Comparison of ENCODE assay signal across 25 cellular contexts in genomic region chr10:64054392-64054791, GRCh38.
"Had no signal": no experiment of that assay in that cellular context is flagged by ENCODE, and none has a peak within 500 bp of the region (broad histone marks: within the 10 kb centered on the region; RNA-seq: fewer than 3 reads in every experiment).

No MANE protein-coding gene starts in this region.

- H3K9ac ChIP-seq: parathyroid adenoma had no signal

- H3K4me3 ChIP-seq: psoas muscle, skin epidermis, stomach, thoracic aorta, thyroid gland, tibial nerve, upper lobe of left lung, vagina had no signal

- H3K27me3 ChIP-seq: neutrophil, stomach, thyroid gland, tibial nerve, upper lobe of left lung, vagina had no signal

- ATAC-seq: naive thymus-derived CD8-positive, alpha-beta T cell; natural killer cell treated with Interleukin-12 subunit alpha and Interleukin-12 subunit beta and Interleukin-15 and Interleukin-18, amount 100 ng/mL, for 72 hours; psoas muscle; right cardiac atrium; sciatic nerve; stimulated activated effector memory CD8-positive, alpha-beta T cell treated with anti-CD3 and anti-CD28 coated beads, Interleukin-12 subunit alpha, Interleukin-12 subunit beta, amount 100 ng/mL, for 72 hours; stimulated activated naive B cell treated with anti-CD40 and anti-IgM and Interleukin-4, amounts not matched to agents 10 μg/mL and 1 μg/mL and 100 μg/mL, for 72 hours had no signal

- H3K9me3 ChIP-seq: neutrophil, psoas muscle, stomach, thoracic aorta, thyroid gland, tibial nerve, upper lobe of left lung, vagina had no signal

- H3K4me1 ChIP-seq: parathyroid adenoma, psoas muscle, stomach, thyroid gland, tibial nerve, upper lobe of left lung, vagina had no signal

- H3K79me2 ChIP-seq: parathyroid adenoma had no signal

- DNase-seq: naive thymus-derived CD8-positive, alpha-beta T cell; nephron progenitor cell; nucleus accumbens; posterior cingulate gyrus; psoas muscle; right cardiac atrium; stimulated activated CD4-positive, alpha-beta T cell treated with anti-CD3 and anti-CD28 coated beads, Interleukin-15, amount 100 ng/mL, for 24 hours; stimulated activated CD4-positive, alpha-beta T cell treated with anti-CD3 and anti-CD28 coated beads, Interleukin-2, amount 100 ng/mL, for 24 hours; stimulated activated CD4-positive, alpha-beta T cell treated with anti-CD3 and anti-CD28 coated beads, Interleukin-2, amount 100 ng/mL, for 48 hours; stimulated activated CD4-positive, alpha-beta T cell treated with anti-CD3 and anti-CD28 coated beads, Interleukin-4, amount 100 ng/mL, for 24 hours; stimulated activated naive B cell treated with anti-CD40 and anti-IgM and Interleukin-4, amounts not matched to agents 10 μg/mL and 1 μg/mL and 100 μg/mL, for 72 hours; stimulated activated naive CD4-positive, alpha-beta T cell treated with Interleukin-2 at 50 U/mL for 16 hours; stomach; thyroid gland; trophoblast cell; upper lobe of left lung had no signal

- H2AFZ ChIP-seq: parathyroid adenoma had no signal

- H3K27ac ChIP-seq: neutrophil, parathyroid adenoma, psoas muscle, skin epidermis, stomach, thoracic aorta, thyroid gland, tibial nerve, upper lobe of left lung, vagina had no signal

- H3K36me3 ChIP-seq: neutrophil, stomach, thoracic aorta, thyroid gland, tibial nerve, upper lobe of left lung, vagina had no signal
